Comparison of ENCODE assay signal across 23 cellular contexts in genomic region chr20:52524865-52525264, GRCh38.
DNase-seq lines count a peak whose midpoint lies in the region; ATAC-seq and TF ChIP-seq lines count a peak whose summit lies in the region.
"Had no signal": no experiment of that assay in that cellular context is flagged by ENCODE, and none has a peak within 500 bp of the region (broad histone marks: within the 10 kb centered on the region; RNA-seq: fewer than 3 reads in every experiment).

No MANE protein-coding gene starts in this region.

- H3K36me3 Mint-ChIP-seq in HFFc6 (ENCODE audit: low read depth) (no peaks in the 10 kb centered on the region), immature natural killer cell (no peaks in the 10 kb centered on the region)
- no peaks in the 10 kb centered on the region for H3K36me3 Mint-ChIP-seq in activated T-cell treated with anti-CD3 and anti-CD28 coated beads, Interleukin-2, amount 50 U/mL, for 24 hours (ENCODE audit: low read depth)
- H3K36me3 Mint-ChIP-seq: CD14-positive monocyte had no signal

- peak overlapping the region; percentile 20; the same call in 1 of the 2 replicates for H3K4me3 Mint-ChIP-seq in HFFc6
- H3K4me3 Mint-ChIP-seq in immature natural killer cell, result no peak overlapping the region
- no peak overlapping the region for H3K4me3 Mint-ChIP-seq in activated T-cell treated with anti-CD3 and anti-CD28 coated beads, Interleukin-2, amount 50 U/mL, for 24 hours
- H3K4me3 Mint-ChIP-seq: B cell, CD14-positive monocyte had no signal

- H3K27me3 ChIP-seq in SJSA1 (replicated peaks), result no peaks in the 10 kb centered on the region

- H3K36me3 ChIP-seq in SJSA1, result no peaks in the 10 kb centered on the region
- H3K36me3 ChIP-seq: HAP-1, SJCRH30 had no signal

- DNase-seq in AG10803 (ENCODE audit: low read depth) (peak; percentile 29), HFFc6 (no peak), SJSA1 (ENCODE audit: low read depth in 1 of 2, low spot score in 2 of 2) (no peak), iris pigment epithelial cell (ENCODE audit: low read depth) (peak; percentile 20), GDM1 (lab: John Stamatoyannopoulos, UW) (no peak), immature natural killer cell (no peak)
- DNase-seq in activated T-cell treated with anti-CD3 and anti-CD28 coated beads, Interleukin-2, amount 50 U/mL, for 24 hours, result no peak
- DNase-seq: 8988T; KBM-7; NCI-H1105; NCI-H146; NCI-H2029; NCI-H226; NCI-H524; NCI-H774; NK-92 treated with Interleukin-12 subunit alpha and Interleukin-12 subunit beta, amount 100 ng/mL, for 24 hours; SJCRH30 had no signal

- H3K9me3 Mint-ChIP-seq in HFFc6 (peaks cover 14% of the 10 kb centered on the region), immature natural killer cell (no peaks in the 10 kb centered on the region)
- peaks cover 10% of the 10 kb centered on the region for H3K9me3 Mint-ChIP-seq in activated T-cell treated with anti-CD3 and anti-CD28 coated beads, Interleukin-2, amount 50 U/mL, for 24 hours

- peak overlapping the region; percentile 19; the same call in 1 of the 2 replicates for H3K27ac ChIP-seq in SJSA1
- H3K27ac ChIP-seq: HL-60, SJCRH30 had no signal

- H3K4me3 ChIP-seq in AG10803 (ENCODE audit: low read length), result no peak overlapping the region
- no peak overlapping the region for H3K4me3 ChIP-seq in SJSA1
- H3K4me3 ChIP-seq: HAP-1, SJCRH30 had no signal

- peaks cover 21% of the 10 kb centered on the region for H3K4me1 ChIP-seq in SJSA1 (replicated peaks)
- H3K4me1 ChIP-seq: HAP-1, SJCRH30 had no signal

- no peak overlapping the region; the same call in 1 of the 2 replicates for H3K27ac Mint-ChIP-seq in HFFc6
- H3K27ac Mint-ChIP-seq in immature natural killer cell, result no peak overlapping the region
- H3K27ac Mint-ChIP-seq in activated T-cell treated with anti-CD3 and anti-CD28 coated beads, Interleukin-2, amount 50 U/mL, for 24 hours, result no peak overlapping the region
- H3K27ac Mint-ChIP-seq: B cell, CD14-positive monocyte had no signal

- H3K4me1 Mint-ChIP-seq in HFFc6 (ENCODE audit: low read depth) (peaks cover 24% of the 10 kb centered on the region; the same call in 1 of the 2 replicates), immature natural killer cell (no peaks in the 10 kb centered on the region)
- H3K4me1 Mint-ChIP-seq in activated T-cell treated with anti-CD3 and anti-CD28 coated beads, Interleukin-2, amount 50 U/mL, for 24 hours (ENCODE audit: low read depth), result peaks cover 2% of the 10 kb centered on the region
- H3K4me1 Mint-ChIP-seq: B cell, CD14-positive monocyte had no signal

- H3K27me3 Mint-ChIP-seq in HFFc6 (ENCODE audit: insufficient read depth) (no peaks in the 10 kb centered on the region), immature natural killer cell (ENCODE audit: low read depth in 3 of 3) (peaks cover 0 to 5% (median 0%) of the 10 kb centered on the region in 3 donors)
- peaks cover 4% of the 10 kb centered on the region for H3K27me3 Mint-ChIP-seq in activated T-cell treated with anti-CD3 and anti-CD28 coated beads, Interleukin-2, amount 50 U/mL, for 24 hours

- TF ChIP-seq CTCF in AG10803 (conservative IDR thresholded peaks at IDR 0.05; ENCODE audit: low read length), result no peak
- TF ChIP-seq CTCF in HFFc6 (IDR thresholded peaks at IDR 0.05), result no peak

- ATAC-seq in GM21423 (IDR thresholded peaks at IDR 0.05; ENCODE audit: unreplicated experiment), result no peak
- ATAC-seq: HepG2 had no signal

- H3K9me3 ChIP-seq in SJSA1 (replicated peaks), result peaks cover 8% of the 10 kb centered on the region
- H3K9me3 ChIP-seq: HAP-1, SJCRH30 had no signal

Comparison
In these comparisons a context has a peak if more than half of its experiments do, and no peak if none do; other contexts are left out.
1. DNase-seq: peak in AG10803 (single experiment) and iris pigment epithelial cell (single experiment); none in HFFc6 (single experiment), SJSA1 (0 of 2), GDM1 (single experiment), immature natural killer cell (0 of 3) and activated T-cell treated with anti-CD3 and anti-CD28 coated beads, Interleukin-2, amount 50 U/mL, for 24 hours (single experiment).